ENCODE assay signal across 33 cellular contexts in the genomic region with DNA sequence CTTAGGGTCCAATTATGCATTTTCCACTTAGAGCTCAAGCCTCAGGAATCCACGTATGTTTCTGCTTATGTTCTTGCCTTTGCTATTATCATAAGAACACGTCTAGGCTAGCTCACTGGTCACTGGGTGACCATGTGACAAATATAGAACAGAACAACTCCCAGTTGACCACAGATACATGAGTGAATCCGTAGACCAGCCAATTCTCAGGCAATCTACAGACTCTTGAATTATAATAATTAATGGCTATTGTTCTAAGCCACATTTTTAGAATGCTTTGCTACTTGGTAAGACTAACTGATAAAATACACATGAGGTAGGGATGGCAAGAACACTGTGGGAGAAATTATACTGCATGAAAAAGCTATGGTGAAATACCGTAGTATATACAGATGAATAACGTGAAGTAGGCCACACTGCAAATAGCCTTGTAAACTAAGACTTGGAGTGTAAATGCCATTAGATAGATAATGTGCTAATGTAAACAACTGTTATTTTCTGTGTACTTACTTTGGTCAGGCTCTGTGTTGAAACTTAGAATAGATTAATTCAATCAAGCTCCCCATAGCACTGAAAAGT.
DNase-seq lines count a peak whose midpoint lies in the region; ATAC-seq and TF ChIP-seq lines count a peak whose summit lies in the region.
"Had no signal": no experiment of that assay in that cellular context is flagged by ENCODE, and none has a peak within 500 bp of the region (broad histone marks: within the 10 kb centered on the region; RNA-seq: fewer than 3 reads in every experiment).

No MANE protein-coding gene starts in this region.

- no peaks in the 10 kb centered on the region for H3K9me3 ChIP-seq in fibroblast of lung (ENCODE audit: control insufficient read depth, insufficient read depth, low read depth, low read length)
- H3K9me3 ChIP-seq: adrenal gland, breast epithelium, left ventricle myocardium inferior, neutrophil, right lobe of liver, upper lobe of right lung had no signal

- H3K79me2 ChIP-seq in fibroblast of lung (ENCODE audit: control insufficient read depth, insufficient read depth, low read length), result no peaks in the 10 kb centered on the region

- H4K20me1 ChIP-seq in fibroblast of lung (ENCODE audit: control insufficient read depth, extremely low read depth, insufficient read depth, low read length), result peaks cover 2% of the 10 kb centered on the region

- no peak overlapping the region for H3K4me3 ChIP-seq in fibroblast of lung (replicated peaks in 1 of 4; ENCODE audit: control extremely low read depth in 1 of 4, insufficient read depth in 1 of 4, low read depth in 3 of 4, low read length in 4 of 4)
- H3K4me3 ChIP-seq in skeletal muscle cell (ENCODE audit: low read depth, low read length), result no peak overlapping the region
- H3K4me3 ChIP-seq: adrenal gland, breast epithelium, coronary artery, left ventricle myocardium inferior, PC-9, right lobe of liver, upper lobe of right lung had no signal

- no peaks in the 10 kb centered on the region for H3K36me3 ChIP-seq in fibroblast of lung (ENCODE audit: control insufficient read depth, insufficient read depth, low read length)
- H3K36me3 ChIP-seq: adrenal gland, breast epithelium, left ventricle myocardium inferior, neutrophil, right lobe of liver, upper lobe of right lung had no signal

- H3K27ac ChIP-seq in fibroblast of lung (ENCODE audit: insufficient read depth, low read length), result no peak overlapping the region
- H3K27ac ChIP-seq: adrenal gland, breast epithelium, coronary artery, left ventricle myocardium inferior, neutrophil, PC-9, right lobe of liver, upper lobe of right lung had no signal

- H3K4me2 ChIP-seq in fibroblast of lung (ENCODE audit: extremely low read depth, insufficient read depth, low read length), result no peak overlapping the region
- H3K4me2 ChIP-seq: PC-9 had no signal

- no peak overlapping the region for H3K9ac ChIP-seq in fibroblast of lung (ENCODE audit: insufficient read depth, low read length)

- DNase-seq in GM03348 (ENCODE audit: low spot score) (peak; percentile 37), fibroblast of lung (ENCODE audit: low read depth in 2 of 2) (peak; percentile 36 to 76), skeletal muscle cell (ENCODE audit: low read depth) (peak; percentile 45), SKM-1 treated with dmso at 0.1 percent for 144 hours (lab: John Stamatoyannopoulos, UW; ENCODE audit: unreplicated experiment) (no peak)
- DNase-seq: activated CD4-positive, alpha-beta T cell treated with anti-CD3 and anti-CD28 coated beads, Interleukin-2, amount 10 ng/mL, durations not matched to agents 7 days and 5 days; activated CD8-positive, alpha-beta memory T cell treated with anti-CD3 and anti-CD28 coated beads, Interleukin-2, amount 10 ng/mL, durations not matched to agents 7 days and 5 days; activated T-cell treated with anti-CD3 and anti-CD28 coated beads, Interleukin-2, amount 50 U/mL, for 48 hours; adrenal gland; AML-193; CD8-positive, alpha-beta T cell; effector memory CD8-positive, alpha-beta T cell; erythroblast; islet precursor cell; left ventricle myocardium inferior; NCI-H1048; NCI-H187; NCI-H2171; NCI-H524; PC-9; right lobe of liver; stimulated activated CD4-positive, alpha-beta T cell treated with anti-CD3 and anti-CD28 coated beads, Interleukin-4, amount 100 ng/mL, for 4 hours; substantia nigra; T-helper 9 cell; upper lobe of right lung had no signal

- ATAC-seq in SK-N-SH treated with all-trans-retinoic acid at 6 μM for 48 hours, result peak; percentile 61
- no peak for ATAC-seq in GM21390 (IDR thresholded peaks at IDR 0.05; ENCODE audit: unreplicated experiment)
- ATAC-seq in HG03108 (IDR thresholded peaks at IDR 0.05; ENCODE audit: unreplicated experiment), result no peak
- ATAC-seq: activated CD8-positive, alpha-beta memory T cell treated with anti-CD3 and anti-CD28 coated beads, Interleukin-2, amount 10 ng/mL, durations not matched to agents 7 days and 5 days; CD8-positive, alpha-beta T cell; effector memory CD8-positive, alpha-beta T cell; right lobe of liver; Right ventricle myocardium inferior; stimulated activated memory B cell treated with anti-CD40 and anti-IgM and Interleukin-4, amounts not matched to agents 10 μg/mL and 1 μg/mL and 100 μg/mL, for 72 hours; upper lobe of right lung; WTC11 had no signal

- H3K27me3 ChIP-seq in fibroblast of lung (ENCODE audit: control insufficient read depth, insufficient read depth, low read length), result no peaks in the 10 kb centered on the region
- H3K27me3 ChIP-seq: adrenal gland, breast epithelium, neutrophil, right lobe of liver, upper lobe of right lung had no signal

- H2AFZ ChIP-seq in fibroblast of lung (ENCODE audit: low read length), result no peak overlapping the region
- H2AFZ ChIP-seq: PC-9 had no signal

- no peak for TF ChIP-seq CTCF in fibroblast of lung (conservative IDR thresholded peaks at IDR 0.05 in 1 of 2, IDR thresholded peaks at IDR 0.05 in 1 of 2; ENCODE audit: low read depth in 1 of 2, low read length in 2 of 2)

- H3K4me1 ChIP-seq in fibroblast of lung (ENCODE audit: control insufficient read depth, extremely low read depth, insufficient read depth, low read length), result no peaks in the 10 kb centered on the region
- H3K4me1 ChIP-seq: adrenal gland, breast epithelium, left ventricle myocardium inferior, right lobe of liver, upper lobe of right lung had no signal

TF ChIP-seq in SK-N-SH treated with all-trans-retinoic acid at 6 μM for 48 hours, 23 proteins besides CTCF, POLR2A, EP300 and RAD21:
- TF ChIP-seq ZNF565 (CRISPR knock-in tag; conservative IDR thresholded peaks at IDR 0.05; ENCODE audit: low read depth), result no peak
- no peak for TF ChIP-seq ARNTL (CRISPR knock-in tag; IDR thresholded peaks at IDR 0.05; ENCODE audit: borderline replicate concordance, low read depth)
- TF ChIP-seq PPARA (CRISPR knock-in tag; IDR thresholded peaks at IDR 0.05; ENCODE audit: borderline replicate concordance), result no peak
- no peak for TF ChIP-seq OSR1 (CRISPR knock-in tag; IDR thresholded peaks at IDR 0.05)
- TF ChIP-seq ZFP3 (CRISPR knock-in tag; IDR thresholded peaks at IDR 0.05), result no peak
- no peak for TF ChIP-seq GLIS3 (CRISPR knock-in tag; IDR thresholded peaks at IDR 0.05)
- no peak for TF ChIP-seq BACH2 (CRISPR knock-in tag; IDR thresholded peaks at IDR 0.05; ENCODE audit: borderline replicate concordance)
- no peak for TF ChIP-seq ISL1 (CRISPR knock-in tag; IDR thresholded peaks at IDR 0.05)
- TF ChIP-seq ZNF70 (CRISPR knock-in tag; IDR thresholded peaks at IDR 0.05), result no peak
